ENCODE assay signal across 1 cellular context in the genomic region with DNA sequence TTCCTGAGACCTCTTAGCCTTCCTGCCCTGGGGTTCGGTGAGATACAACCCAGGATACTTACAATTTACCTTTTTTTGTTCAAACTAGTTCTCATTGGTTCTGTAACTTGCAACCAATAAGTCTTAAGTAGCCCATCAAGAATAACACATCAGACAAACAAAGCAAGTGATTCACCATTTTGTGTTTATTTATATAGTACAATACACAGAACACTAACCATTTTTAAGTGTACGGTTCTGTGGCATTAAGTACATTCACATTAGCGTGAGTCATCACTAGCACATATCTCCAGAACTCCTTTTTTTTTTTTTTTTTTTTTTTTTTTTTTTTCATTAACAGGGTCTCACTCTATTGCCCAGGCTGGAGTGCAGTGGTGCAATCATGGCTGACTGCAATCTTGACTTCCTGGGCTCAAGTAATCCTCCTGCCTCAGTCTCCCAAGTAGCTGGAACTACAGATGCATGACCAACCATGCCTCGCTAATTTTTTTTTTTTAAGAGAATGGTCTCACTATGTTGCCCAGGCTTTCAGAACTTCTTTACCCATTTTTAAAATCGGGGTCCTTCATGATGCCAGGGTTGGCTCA.
TF ChIP-seq lines count a peak whose summit lies in the region.

No MANE protein-coding gene starts in this region.

TF ChIP-seq in IMR-90, 13 proteins besides CTCF, POLR2A, EP300 and RAD21:
- peak; percentile 97 for TF ChIP-seq FOS (IDR thresholded peaks at IDR 0.05; ENCODE audit: low read depth, low read length)
- no peak for TF ChIP-seq SMC3 (IDR thresholded peaks at IDR 0.05; ENCODE audit: low read depth, low read length)
- peak; percentile 50; the same call in 1 of the 2 replicates for TF ChIP-seq BHLHE40 (IDR thresholded peaks at IDR 0.05; ENCODE audit: low read depth, low read length)
